16 cellular contexts compared by ENCODE assay signal in genomic region chr22:49422668-49423067, GRCh38.
DNase-seq lines count a peak whose midpoint lies in the region; ATAC-seq and TF ChIP-seq lines count a peak whose summit lies in the region.
"Had no signal": no experiment of that assay in that cellular context is flagged by ENCODE, and none has a peak within 500 bp of the region (broad histone marks: within the 10 kb centered on the region; RNA-seq: fewer than 3 reads in every experiment).

No MANE protein-coding gene starts in this region.

- no peaks in the 10 kb centered on the region for H3K9me2 ChIP-seq in MM.1S (replicated peaks; ENCODE audit: insufficient read depth, low read length)

- peak overlapping the region; percentile 37; the same call in 1 of the 2 replicates for H2AFZ ChIP-seq in MM.1S (ENCODE audit: low read length)

- H4K20me1 ChIP-seq in MM.1S (ENCODE audit: insufficient read depth, low read length) = no peaks in the 10 kb centered on the region
- H4K20me1 ChIP-seq: BLaER1 treated with 17β-estradiol and CSF1 and Interleukin-3, amounts not matched to agents 10 nM and 100 nM had no signal

- no peaks in the 10 kb centered on the region for H3K36me3 ChIP-seq in MM.1S (replicated peaks; ENCODE audit: insufficient read depth, low read length)
- H3K36me3 ChIP-seq: BLaER1 treated with 17β-estradiol and CSF1 and Interleukin-3, amounts not matched to agents 10 nM and 100 nM had no signal

- no peaks in the 10 kb centered on the region for H3K9me3 Mint-ChIP-seq in progenitor cell of endocrine pancreas (ENCODE audit: low read depth)
- H3K9me3 Mint-ChIP-seq: H9 had no signal

- no peak overlapping the region for H3K4me3 Mint-ChIP-seq in progenitor cell of endocrine pancreas (ENCODE audit: low read depth)
- H3K4me3 Mint-ChIP-seq: CD4-positive, CD25-positive, alpha-beta regulatory T cell; H9 had no signal

- no peaks in the 10 kb centered on the region for H3K79me2 ChIP-seq in MM.1S (ENCODE audit: low read length)

- H3K27me3 Mint-ChIP-seq in progenitor cell of endocrine pancreas = peaks cover 38% of the 10 kb centered on the region

- H3K4me3 ChIP-seq in MM.1S (ENCODE audit: low read length) = no peak overlapping the region; the same call in 1 of the 2 replicates
- H3K4me3 ChIP-seq: BLaER1 treated with 17β-estradiol and CSF1 and Interleukin-3, amounts not matched to agents 10 nM and 100 nM had no signal

- H3K36me3 Mint-ChIP-seq in progenitor cell of endocrine pancreas (ENCODE audit: insufficient read depth) = no peaks in the 10 kb centered on the region
- H3K36me3 Mint-ChIP-seq: CD4-positive, CD25-positive, alpha-beta regulatory T cell had no signal

- no peaks in the 10 kb centered on the region for H3F3A ChIP-seq in MM.1S (ENCODE audit: insufficient read depth, low read length)

- ATAC-seq in left lobe of liver = no peak
- no peak for ATAC-seq in HG03108 (IDR thresholded peaks at IDR 0.05; ENCODE audit: unreplicated experiment)
- ATAC-seq in HG03442 (IDR thresholded peaks at IDR 0.05; ENCODE audit: unreplicated experiment) = no peak

- peak overlapping the region; percentile 51; the same call in 1 of the 2 replicates for H3K27ac ChIP-seq in MM.1S (ENCODE audit: low read length)
- H3K27ac ChIP-seq: BLaER1 treated with 17β-estradiol and CSF1 and Interleukin-3, amounts not matched to agents 10 nM and 100 nM had no signal

- H3K27ac Mint-ChIP-seq in progenitor cell of endocrine pancreas = peak overlapping the region; percentile 21
- H3K27ac Mint-ChIP-seq: CD4-positive, CD25-positive, alpha-beta regulatory T cell had no signal

- DNase-seq in activated effector memory CD4-positive, alpha-beta T cell treated with anti-CD3 and anti-CD28 coated beads, Interleukin-2, amount 50 U/mL, for 16 hours = peak; percentile 9
- no peak for DNase-seq in activated effector memory CD4-positive, alpha-beta T cell treated with Interleukin-2 at 50 U/mL for 16 hours
- DNase-seq in MM.1S = no peak
- DNase-seq in left lobe of liver (ENCODE audit: low spot score) = peak; percentile 8
- no peak for DNase-seq in progenitor cell of endocrine pancreas (ENCODE audit: low spot score, unreplicated experiment)
- DNase-seq in RKO (ENCODE audit: low spot score) = no peak
- DNase-seq: 8988T; Calu3; CD4-positive, CD25-positive, alpha-beta regulatory T cell; DMS79 treated with DMSO at 0.1 percent for 48 hours; GDM1; GOT3; H9 had no signal

- peak overlapping the region; percentile 46; the same call in 1 of the 2 replicates for H3K4me2 ChIP-seq in MM.1S (ENCODE audit: low read depth, low read length)

- no peaks in the 10 kb centered on the region for H3K27me3 ChIP-seq in MM.1S (replicated peaks; ENCODE audit: insufficient read depth, low read length)
- H3K27me3 ChIP-seq: BLaER1 treated with 17β-estradiol and CSF1 and Interleukin-3, amounts not matched to agents 10 nM and 100 nM had no signal

- H3K9ac ChIP-seq in MM.1S (ENCODE audit: low read length) = peak overlapping the region; percentile 30; the same call in 1 of the 2 replicates
- H3K9ac ChIP-seq: BLaER1 treated with 17β-estradiol and CSF1 and Interleukin-3, amounts not matched to agents 10 nM and 100 nM had no signal

- H3K4me1 Mint-ChIP-seq in progenitor cell of endocrine pancreas (ENCODE audit: low read depth) = peaks cover 8% of the 10 kb centered on the region
- H3K4me1 Mint-ChIP-seq: CD4-positive, CD25-positive, alpha-beta regulatory T cell had no signal

- TF ChIP-seq CTCF in MM.1S (IDR thresholded peaks at IDR 0.05; ENCODE audit: low read length) (no peak), progenitor cell of endocrine pancreas (IDR thresholded peaks at IDR 0.05; ENCODE audit: unreplicated experiment) (no peak)

- peaks cover 8% of the 10 kb centered on the region; the same call in 1 of the 2 replicates for H3K4me1 ChIP-seq in MM.1S (ENCODE audit: low read length)

- no peaks in the 10 kb centered on the region for H3K9me3 ChIP-seq in MM.1S (replicated peaks; ENCODE audit: insufficient read depth, low read length)

Comparison
In these comparisons a context has a peak if more than half of its experiments do, and no peak if none do; other contexts are left out.
1. DNase-seq: peak in activated effector memory CD4-positive, alpha-beta T cell treated with anti-CD3 and anti-CD28 coated beads, Interleukin-2, amount 50 U/mL, for 16 hours (single experiment) and left lobe of liver (single experiment); none in activated effector memory CD4-positive, alpha-beta T cell treated with Interleukin-2 at 50 U/mL for 16 hours (single experiment), MM.1S (single experiment), progenitor cell of endocrine pancreas (single experiment) and RKO (single experiment).